In genomic region chr1:30747028-30748008, GRCh38 we compare ENCODE assay signal across 10 cellular contexts. TPM values are rescaled to one million over a fixed set of nuclear protein-coding genes. Genes with fewer than 3 reads are reported as not detected.
DNase-seq lines count a peak whose midpoint lies in the region; ATAC-seq and TF ChIP-seq lines count a peak whose summit lies in the region.
"Had no signal": no experiment of that assay in that cellular context is flagged by ENCODE, and none has a peak within 500 bp of the region (broad histone marks: within the 10 kb centered on the region; RNA-seq: fewer than 3 reads in every experiment).

No MANE protein-coding gene starts in this region.

- H3K9me3 Mint-ChIP-seq in CD4-positive, alpha-beta T cell = no peaks in the 10 kb centered on the region
- H3K9me3 Mint-ChIP-seq in activated T-helper 1 cell treated with anti-CD3 and anti-CD28 coated beads, Interleukin-12 subunit alpha, Interleukin-12 subunit beta, Interleukin-2, Interleukin-4 antibody, amounts not matched to agents 30 ng/mL and 10 ng/mL and 1 ng/mL, durations not matched to agents 14 hours and 24 hours and 36 hours = no peaks in the 10 kb centered on the region

- no peaks in the 10 kb centered on the region for H3K9me3 ChIP-seq in CD4-positive, alpha-beta T cell (ENCODE audit: control insufficient read depth, low read length)
- H3K9me3 ChIP-seq in HEK293 (ENCODE audit: control insufficient read depth, insufficient read depth, low read depth, low read length) = no peaks in the 10 kb centered on the region
- H3K9me3 ChIP-seq in mucosa of rectum (ENCODE audit: control insufficient read depth in 2 of 2, low read length in 2 of 2) = no peaks in the 10 kb centered on the region
- H3K9me3 ChIP-seq: pancreas had no signal

- H3K36me3 Mint-ChIP-seq in CD4-positive, alpha-beta T cell (ENCODE audit: low read depth) = peaks cover 72% of the 10 kb centered on the region
- peaks cover 32% of the 10 kb centered on the region for H3K36me3 Mint-ChIP-seq in activated T-helper 1 cell treated with anti-CD3 and anti-CD28 coated beads, Interleukin-12 subunit alpha, Interleukin-12 subunit beta, Interleukin-2, Interleukin-4 antibody, amounts not matched to agents 30 ng/mL and 10 ng/mL and 1 ng/mL, durations not matched to agents 14 hours and 24 hours and 36 hours (ENCODE audit: low read depth)

- H3K27ac ChIP-seq in CD4-positive, alpha-beta T cell (ENCODE audit: low read depth, low read length) = peak overlapping the region; percentile 97
- no peak overlapping the region; the same call in 1 of the 2 replicates for H3K27ac ChIP-seq in HEK293 (ENCODE audit: extremely low read depth, low read depth, low read length)
- H3K27ac ChIP-seq in mucosa of rectum (ENCODE audit: low read depth in 2 of 2, low read length in 2 of 2) = peak overlapping the region; percentile 52 to 76

- no peak overlapping the region for H3K9ac ChIP-seq in mucosa of rectum (ENCODE audit: low read depth in 1 of 2, low read length in 2 of 2)

- CTCF ChIA-PET in CD4-positive, alpha-beta T cell (lab: Charles Lee) = no interaction called here
- CTCF ChIA-PET in HEK293 (lab: Yijun Ruan, JAX) = no interaction called here

- POLR2A ChIA-PET in CD4-positive, alpha-beta T cell (lab: Charles Lee) = interaction anchor here (1.6 to 13.3 kb wide), 5 partner anchors 11 to 32 kb away, joined by 6 to 457 read pairs (median 74); partner anchors contain the start of genes LAPTM5 and MATN1
- POLR2A ChIA-PET in HEK293 (lab: Yijun Ruan, JAX) = no interaction called here

- no peaks in the 10 kb centered on the region for H3K27me3 Mint-ChIP-seq in CD4-positive, alpha-beta T cell
- no peaks in the 10 kb centered on the region for H3K27me3 Mint-ChIP-seq in activated T-helper 1 cell treated with anti-CD3 and anti-CD28 coated beads, Interleukin-12 subunit alpha, Interleukin-12 subunit beta, Interleukin-2, Interleukin-4 antibody, amounts not matched to agents 30 ng/mL and 10 ng/mL and 1 ng/mL, durations not matched to agents 14 hours and 24 hours and 36 hours (ENCODE audit: insufficient read depth)

- no peaks in the 10 kb centered on the region for H3K4me1 ChIP-seq in HEK293 (ENCODE audit: control insufficient read depth, insufficient read depth, low read length)
- peaks cover 39 to 62% of the 10 kb centered on the region in 2 donors for H3K4me1 ChIP-seq in mucosa of rectum (ENCODE audit: control insufficient read depth in 2 of 2, insufficient read depth in 2 of 2, low read length in 2 of 2)

- no peak for TF ChIP-seq CTCF in CD4-positive, alpha-beta T cell (IDR thresholded peaks at IDR 0.05)
- no peak for TF ChIP-seq CTCF in HEK293 (tag by site-specific recombination; IDR thresholded peaks at IDR 0.05)

- ATAC-seq in CD4-positive, alpha-beta T cell (ENCODE audit: poor library complexity) = no peak
- ATAC-seq in GM18868 (IDR thresholded peaks at IDR 0.05; ENCODE audit: unreplicated experiment) (no peak), GM21381 (IDR thresholded peaks at IDR 0.05; ENCODE audit: unreplicated experiment) (no peak)

- H3K4me3 ChIP-seq in HEK293 (ENCODE audit: low read depth, low read length) (no peak overlapping the region), mucosa of rectum (ENCODE audit: low read length in 2 of 2) (no peak overlapping the region)
- H3K4me3 ChIP-seq: pancreas had no signal

- peak overlapping the region; percentile 96 for H3K27ac Mint-ChIP-seq in CD4-positive, alpha-beta T cell
- peak overlapping the region; percentile 98 for H3K27ac Mint-ChIP-seq in activated T-helper 1 cell treated with anti-CD3 and anti-CD28 coated beads, Interleukin-12 subunit alpha, Interleukin-12 subunit beta, Interleukin-2, Interleukin-4 antibody, amounts not matched to agents 30 ng/mL and 10 ng/mL and 1 ng/mL, durations not matched to agents 14 hours and 24 hours and 36 hours

- intact Hi-C loops in CD4-positive, alpha-beta T cell (cut with DNase I, micrococcal nuclease) = loop anchor here in 1 of 2 experiments (2.0 kb wide), 2 partner anchors 29 to 31 kb away; no protein-coding TSS in a partner anchor
- intact Hi-C loops in activated T-helper 1 cell treated with anti-CD3 and anti-CD28 coated beads, Interleukin-12 subunit alpha, Interleukin-12 subunit beta, Interleukin-2, Interleukin-4 antibody, amounts not matched to agents 30 ng/mL and 10 ng/mL and 1 ng/mL, durations not matched to agents 14 hours and 24 hours and 36 hours (cut with micrococcal nuclease) = loop anchor here (2.0 to 10.0 kb wide), 2 partner anchors 29 to 1033 kb away; no protein-coding TSS in a partner anchor

- peaks cover 100% of the 10 kb centered on the region for H3K4me1 Mint-ChIP-seq in CD4-positive, alpha-beta T cell (ENCODE audit: low read depth)
- H3K4me1 Mint-ChIP-seq in activated T-helper 1 cell treated with anti-CD3 and anti-CD28 coated beads, Interleukin-12 subunit alpha, Interleukin-12 subunit beta, Interleukin-2, Interleukin-4 antibody, amounts not matched to agents 30 ng/mL and 10 ng/mL and 1 ng/mL, durations not matched to agents 14 hours and 24 hours and 36 hours (ENCODE audit: low read depth) = peaks cover 91% of the 10 kb centered on the region

- DNase-seq in CD4-positive, alpha-beta T cell = no peak
- no peak for DNase-seq in activated T-helper 1 cell treated with anti-CD3 and anti-CD28 coated beads, Interleukin-12 subunit alpha, Interleukin-12 subunit beta, Interleukin-2, Interleukin-4 antibody, amounts not matched to agents 30 ng/mL and 10 ng/mL and 1 ng/mL, durations not matched to agents 14 hours and 24 hours and 36 hours (ENCODE audit: low spot score)
- DNase-seq in NCI-H2196 treated with DMSO at 0.1 percent for 48 hours (lab: John Stamatoyannopoulos, UW; ENCODE audit: unreplicated experiment) (no peak), kidney glomerular epithelial cell (lab: John Stamatoyannopoulos, UW) (no peak)

- H3K36me3 ChIP-seq in HEK293 (ENCODE audit: control insufficient read depth in 2 of 2, insufficient read depth in 1 of 2, low read length in 2 of 2) (no peaks in the 10 kb centered on the region), mucosa of rectum (ENCODE audit: control insufficient read depth in 2 of 2, insufficient read depth in 2 of 2, low read length in 2 of 2) (no peaks in the 10 kb centered on the region)
- H3K36me3 ChIP-seq: pancreas had no signal

- no peaks in the 10 kb centered on the region for H3K27me3 ChIP-seq in CD4-positive, alpha-beta T cell (ENCODE audit: control insufficient read depth, insufficient read depth, low read length)
- H3K27me3 ChIP-seq in mucosa of rectum (ENCODE audit: control insufficient read depth in 2 of 2, insufficient read depth in 2 of 2, low read length in 2 of 2) = no peaks in the 10 kb centered on the region
- H3K27me3 ChIP-seq: pancreas had no signal

- H3K4me3 Mint-ChIP-seq in CD4-positive, alpha-beta T cell = peak overlapping the region; percentile 85
- peak overlapping the region; percentile 86 for H3K4me3 Mint-ChIP-seq in activated T-helper 1 cell treated with anti-CD3 and anti-CD28 coated beads, Interleukin-12 subunit alpha, Interleukin-12 subunit beta, Interleukin-2, Interleukin-4 antibody, amounts not matched to agents 30 ng/mL and 10 ng/mL and 1 ng/mL, durations not matched to agents 14 hours and 24 hours and 36 hours

TF ChIP-seq in HEK293, 187 proteins besides CTCF, POLR2A, EP300 and RAD21 (continues in another document):
- TF ChIP-seq ZNF777 (tag by site-specific recombination; IDR thresholded peaks at IDR 0.05; ENCODE audit: borderline replicate concordance) = peak; percentile 45; the same call in 1 of the 2 replicates
- no peak for TF ChIP-seq ZNF266 (tag by site-specific recombination; IDR thresholded peaks at IDR 0.05; ENCODE audit: low read depth)
- TF ChIP-seq, protein P1, sequence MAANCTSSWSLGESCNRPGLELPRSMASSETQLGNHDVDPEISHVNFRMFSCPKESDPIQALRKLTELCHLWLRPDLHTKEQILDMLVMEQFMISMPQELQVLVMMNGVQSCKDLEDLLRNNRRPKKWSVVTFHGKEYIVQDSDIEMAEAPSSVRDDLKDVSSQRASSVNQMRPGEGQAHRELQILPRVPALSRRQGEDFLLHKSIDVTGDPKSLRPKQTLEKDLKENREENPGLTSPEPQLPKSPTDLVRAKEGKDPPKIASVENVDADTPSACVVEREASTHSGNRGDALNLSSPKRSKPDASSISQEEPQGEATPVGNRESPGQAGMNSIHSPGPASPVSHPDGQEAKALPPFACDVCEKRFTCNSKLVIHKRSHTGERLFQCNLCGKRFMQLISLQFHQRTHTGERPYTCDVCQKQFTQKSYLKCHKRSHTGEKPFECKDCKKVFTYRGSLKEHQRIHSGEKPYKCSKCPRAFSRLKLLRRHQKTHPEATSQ (tag by site-specific recombination; IDR thresholded peaks at IDR 0.05) = no peak
- TF ChIP-seq SALL2 (tag by site-specific recombination; IDR thresholded peaks at IDR 0.05; ENCODE audit: borderline replicate concordance) = no peak
- TF ChIP-seq ZNF416 (tag by site-specific recombination; IDR thresholded peaks at IDR 0.05) = 0 out of 2 replicates have a peak, but pooled peaks have one; percentile 70
- TF ChIP-seq ZNF112 (tag by site-specific recombination; IDR thresholded peaks at IDR 0.05) = no peak
- TF ChIP-seq ZNF510 (tag by site-specific recombination; IDR thresholded peaks at IDR 0.05; ENCODE audit: insufficient replicate concordance) = no peak
- TF ChIP-seq RBAK (tag by site-specific recombination; IDR thresholded peaks at IDR 0.05) = no peak
- TF ChIP-seq SCRT1 (tag by site-specific recombination; IDR thresholded peaks at IDR 0.05; ENCODE audit: borderline replicate concordance) = peak; percentile 95
- TF ChIP-seq ZNF248 (tag by site-specific recombination; IDR thresholded peaks at IDR 0.05) = no peak
- peak; percentile 51; the same call in 1 of the 2 replicates for TF ChIP-seq ZFP3 (tag by site-specific recombination; IDR thresholded peaks at IDR 0.05; ENCODE audit: low read depth)
- no peak for TF ChIP-seq ZNF488 (tag by site-specific recombination; IDR thresholded peaks at IDR 0.05)

RNA-seq across cellular contexts. Expression of gene LAPTM5, which starts 10.3 kb away (rescaled TPM):
- total RNA-seq in CD4-positive, alpha-beta T cell = 100 to 1,000 TPM; 625 to 642 TPM
- total RNA-seq in activated T-helper 1 cell treated with anti-CD3 and anti-CD28 coated beads, Interleukin-12 subunit alpha, Interleukin-12 subunit beta, Interleukin-2, Interleukin-4 antibody, amounts not matched to agents 30 ng/mL and 10 ng/mL and 1 ng/mL, durations not matched to agents 14 hours and 24 hours and 36 hours = 199 and 214 TPM in 2 replicates

RNA-seq across cellular contexts. Expression of gene MATN1, which starts 23.9 kb away (rescaled TPM):
- 1 to 10 TPM; 2.5 to 2.7 TPM for total RNA-seq in CD4-positive, alpha-beta T cell
- total RNA-seq in activated T-helper 1 cell treated with anti-CD3 and anti-CD28 coated beads, Interleukin-12 subunit alpha, Interleukin-12 subunit beta, Interleukin-2, Interleukin-4 antibody, amounts not matched to agents 30 ng/mL and 10 ng/mL and 1 ng/mL, durations not matched to agents 14 hours and 24 hours and 36 hours = 0.42 and 0.70 TPM in 2 replicates
- total RNA-seq: M059J had no signal
